Comparison of ENCODE assay signal across 1 cellular context in genomic region chr1:211797994-211798393, GRCh38.
TF ChIP-seq lines count a peak whose summit lies in the region.

No MANE protein-coding gene starts in this region.

TF ChIP-seq in GM12878, 131 proteins besides CTCF, POLR2A, EP300 and RAD21 (continued from another document):
- TF ChIP-seq PRDM15 (CRISPR knock-in tag; IDR thresholded peaks at IDR 0.05) (no peak), KAT2A (conservative IDR thresholded peaks at IDR 0.05; ENCODE audit: control insufficient read depth, low read depth, low read length) (no peak), SP1 (IDR thresholded peaks at IDR 0.05; ENCODE audit: low read depth, low read length) (no peak), ZNF687 (IDR thresholded peaks at IDR 0.05) (no peak), ELK1 (IDR thresholded peaks at IDR 0.05; ENCODE audit: low read depth, low read length) (no peak), RELA (IDR thresholded peaks at IDR 0.05; ENCODE audit: borderline replicate concordance, partially characterized antibody) (no peak), CHD1 (IDR thresholded peaks at IDR 0.05; ENCODE audit: low read depth, low read length) (no peak), TCF12 (IDR thresholded peaks at IDR 0.05; ENCODE audit: low read depth, low read length) (no peak), CBFB (IDR thresholded peaks at IDR 0.05; ENCODE audit: low read depth) (no peak), YBX1 (IDR thresholded peaks at IDR 0.05) (no peak), IRF5 (IDR thresholded peaks at IDR 0.05; ENCODE audit: borderline replicate concordance) (no peak), GATAD2B (conservative IDR thresholded peaks at IDR 0.05; ENCODE audit: low read depth) (no peak), SIN3A (IDR thresholded peaks at IDR 0.05; ENCODE audit: low read depth, low read length) (no peak)
